ENCODE assay signal across 3 cellular contexts in the genomic region with DNA sequence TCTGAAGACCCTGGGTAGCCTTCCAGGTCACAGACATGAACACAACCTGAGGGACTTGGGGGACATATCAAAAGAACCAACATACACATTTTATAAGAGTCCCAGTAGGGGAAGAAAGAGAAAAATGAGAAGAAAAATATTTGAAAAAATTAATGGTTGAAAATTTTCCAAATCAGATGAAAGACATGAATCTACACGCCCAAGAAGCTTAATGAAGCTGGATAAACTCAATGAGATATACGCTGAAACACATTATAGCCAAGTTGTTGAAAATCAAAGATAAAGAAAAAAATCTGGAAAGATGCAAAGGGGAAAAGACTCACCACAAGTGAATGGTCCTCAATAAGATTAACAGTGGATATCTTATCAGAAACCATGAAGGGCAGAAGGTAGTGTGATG.
"Had no signal": no experiment of that assay in that cellular context is flagged by ENCODE, and none has a peak within 500 bp of the region (broad histone marks: within the 10 kb centered on the region; RNA-seq: fewer than 3 reads in every experiment).

No MANE protein-coding gene starts in this region.

- DNase-seq: GDM1, GF-D8 had no signal

- H3K4me3 ChIP-seq: GM12878 had no signal
